In genomic region chr1:24931481-24932221, GRCh38 we compare ENCODE assay signal across 9 cellular contexts. TPM values are rescaled to one million over a fixed set of nuclear protein-coding genes. Genes with fewer than 3 reads are reported as not detected.
A peak's percentile ranks its signal among the peaks of the same experiment; 100 is the strongest.
DNase-seq lines count a peak whose midpoint lies in the region; TF ChIP-seq lines count a peak whose summit lies in the region.
"Had no signal": no experiment of that assay in that cellular context is flagged by ENCODE, and none has a peak within 500 bp of the region (broad histone marks: within the 10 kb centered on the region; RNA-seq: fewer than 3 reads in every experiment).

No MANE protein-coding gene starts in this region.

- TF ChIP-seq CTCF in breast epithelium (IDR thresholded peaks at IDR 0.05) (no peak), MCF 10A (IDR thresholded peaks at IDR 0.05; ENCODE audit: unreplicated experiment) (no peak), suprapubic skin (IDR thresholded peaks at IDR 0.05) (no peak)

- no peak overlapping the region for H3K4me3 Mint-ChIP-seq in MCF 10A (ENCODE audit: unreplicated experiment)
- peak overlapping the region; percentile 81 for H3K4me3 Mint-ChIP-seq in activated T-helper 1 cell treated with anti-CD3 and anti-CD28 coated beads, Interleukin-12 subunit alpha, Interleukin-12 subunit beta, Interleukin-2, Interleukin-4 antibody, amounts not matched to agents 30 ng/mL and 10 ng/mL and 1 ng/mL, durations not matched to agents 14 hours and 24 hours and 36 hours

- H3K36me3 ChIP-seq in breast epithelium (no peaks in the 10 kb centered on the region), suprapubic skin (no peaks in the 10 kb centered on the region)
- H3K36me3 ChIP-seq: BLaER1 treated with 17β-estradiol and CSF1 and Interleukin-3, amounts not matched to agents 10 nM and 100 nM had no signal

- BruUV-seq in MCF 10A (replicated peaks; lab: Mats Ljungman, UMichigan), result no TSS peak

- no peaks in the 10 kb centered on the region for H3K4me1 ChIP-seq in breast epithelium
- peaks cover 47% of the 10 kb centered on the region for H3K4me1 ChIP-seq in suprapubic skin

- H3K4me1 Mint-ChIP-seq in MCF 10A (ENCODE audit: insufficient read depth, unreplicated experiment), result no peaks in the 10 kb centered on the region
- H3K4me1 Mint-ChIP-seq in activated T-helper 1 cell treated with anti-CD3 and anti-CD28 coated beads, Interleukin-12 subunit alpha, Interleukin-12 subunit beta, Interleukin-2, Interleukin-4 antibody, amounts not matched to agents 30 ng/mL and 10 ng/mL and 1 ng/mL, durations not matched to agents 14 hours and 24 hours and 36 hours (ENCODE audit: low read depth), result peaks cover 67% of the 10 kb centered on the region

- peak overlapping the region in 2 of 3 donors; percentile 35 to 59 for H3K4me3 ChIP-seq in breast epithelium
- H3K4me3 ChIP-seq in suprapubic skin, result peak overlapping the region; percentile 24

- no peaks in the 10 kb centered on the region for H3K36me3 Mint-ChIP-seq in MCF 10A (ENCODE audit: insufficient read depth, unreplicated experiment)
- peaks cover 45% of the 10 kb centered on the region for H3K36me3 Mint-ChIP-seq in activated T-helper 1 cell treated with anti-CD3 and anti-CD28 coated beads, Interleukin-12 subunit alpha, Interleukin-12 subunit beta, Interleukin-2, Interleukin-4 antibody, amounts not matched to agents 30 ng/mL and 10 ng/mL and 1 ng/mL, durations not matched to agents 14 hours and 24 hours and 36 hours (ENCODE audit: low read depth)

- CTCF ChIA-PET in MCF 10A (lab: Yijun Ruan, JAX), result interaction anchor here (0.6 to 1.7 kb wide), 9 partner anchors 39 to 718 kb away, joined by 3 to 9 read pairs (median 4); no protein-coding TSS in a partner anchor

- no peak overlapping the region for H3K27ac ChIP-seq in breast epithelium
- no peak overlapping the region for H3K27ac ChIP-seq in suprapubic skin
- H3K27ac ChIP-seq: BLaER1 treated with 17β-estradiol and CSF1 and Interleukin-3, amounts not matched to agents 10 nM and 100 nM had no signal

- no peak overlapping the region for H3K27ac Mint-ChIP-seq in MCF 10A (ENCODE audit: low read depth, unreplicated experiment)
- peak overlapping the region; percentile 70 for H3K27ac Mint-ChIP-seq in activated T-helper 1 cell treated with anti-CD3 and anti-CD28 coated beads, Interleukin-12 subunit alpha, Interleukin-12 subunit beta, Interleukin-2, Interleukin-4 antibody, amounts not matched to agents 30 ng/mL and 10 ng/mL and 1 ng/mL, durations not matched to agents 14 hours and 24 hours and 36 hours

- H3K9me3 Mint-ChIP-seq in MCF 10A (ENCODE audit: unreplicated experiment), result no peaks in the 10 kb centered on the region
- H3K9me3 Mint-ChIP-seq in activated T-helper 1 cell treated with anti-CD3 and anti-CD28 coated beads, Interleukin-12 subunit alpha, Interleukin-12 subunit beta, Interleukin-2, Interleukin-4 antibody, amounts not matched to agents 30 ng/mL and 10 ng/mL and 1 ng/mL, durations not matched to agents 14 hours and 24 hours and 36 hours, result no peaks in the 10 kb centered on the region

- intact Hi-C loops in breast epithelium (cut with DNase I; ENCODE audit: low total_unique reads) (no loop called here), MCF 10A (cut with micrococcal nuclease) (loop anchor here (1.0 kb wide), 2 partner anchors 106 to 170 kb away; no protein-coding TSS in a partner anchor)
- intact Hi-C loops in activated T-helper 1 cell treated with anti-CD3 and anti-CD28 coated beads, Interleukin-12 subunit alpha, Interleukin-12 subunit beta, Interleukin-2, Interleukin-4 antibody, amounts not matched to agents 30 ng/mL and 10 ng/mL and 1 ng/mL, durations not matched to agents 14 hours and 24 hours and 36 hours (cut with micrococcal nuclease), result loop anchor here (1.0 to 2.0 kb wide), 3 partner anchors 59 to 170 kb away; no protein-coding TSS in a partner anchor

- peaks cover 16% of the 10 kb centered on the region for H3K27me3 Mint-ChIP-seq in MCF 10A (ENCODE audit: insufficient read depth, unreplicated experiment)
- H3K27me3 Mint-ChIP-seq in activated T-helper 1 cell treated with anti-CD3 and anti-CD28 coated beads, Interleukin-12 subunit alpha, Interleukin-12 subunit beta, Interleukin-2, Interleukin-4 antibody, amounts not matched to agents 30 ng/mL and 10 ng/mL and 1 ng/mL, durations not matched to agents 14 hours and 24 hours and 36 hours (ENCODE audit: insufficient read depth), result no peaks in the 10 kb centered on the region

- H3K9me3 ChIP-seq in breast epithelium (no peaks in the 10 kb centered on the region), suprapubic skin (no peaks in the 10 kb centered on the region)
- H3K9me3 ChIP-seq: BLaER1 treated with 17β-estradiol and CSF1 and Interleukin-3, amounts not matched to agents 10 nM and 100 nM had no signal

- POLR2A ChIA-PET in MCF 10A (lab: Yijun Ruan, JAX), result interaction anchor here (0.6 kb wide), 1 partner anchor 169 kb away, joined by 3 read pairs; no protein-coding TSS in a partner anchor

- TF ChIP-seq POLR2A in breast epithelium (IDR thresholded peaks at IDR 0.05) (no peak), suprapubic skin (IDR thresholded peaks at IDR 0.05) (no peak)

- H3K27me3 ChIP-seq in breast epithelium (peaks cover 6 to 70% of the 10 kb centered on the region in 2 donors), suprapubic skin (peaks cover 90% of the 10 kb centered on the region)

- TF ChIP-seq EP300 in suprapubic skin (IDR thresholded peaks at IDR 0.05), result no peak

- 56% methylated on average over 45 of the region's 63 CpGs for WGBS in suprapubic skin

- DNase-seq in breast epithelium (ENCODE audit: low spot score in 2 of 2) (no peak), MCF 10A (ENCODE audit: unreplicated experiment) (no peak), left kidney (ENCODE audit: low read depth, low spot score) (peak; percentile 52), suprapubic skin (ENCODE audit: low spot score in 2 of 2) (no peak), DMS79 (lab: John Stamatoyannopoulos, UW) (no peak)
- DNase-seq in activated T-helper 1 cell treated with anti-CD3 and anti-CD28 coated beads, Interleukin-12 subunit alpha, Interleukin-12 subunit beta, Interleukin-2, Interleukin-4 antibody, amounts not matched to agents 30 ng/mL and 10 ng/mL and 1 ng/mL, durations not matched to agents 14 hours and 24 hours and 36 hours (ENCODE audit: low spot score), result no peak
- DNase-seq in activated CD8-positive, alpha-beta memory T cell treated with anti-CD3 and anti-CD28 coated beads for 24 hours, result no peak
- no peak for DNase-seq in activated CD4-positive, alpha-beta T cell treated with anti-CD3 and anti-CD28 coated beads, Interleukin-2, amount 50 U/mL, for 4 hours

RNA-seq across cellular contexts. Expression of gene RUNX3, which starts 1.6 kb away (rescaled TPM):
- total RNA-seq in breast epithelium, result 1 to 10 TPM; 1.9 to 9.1 (median 5.6) TPM
- total RNA-seq in MCF 10A (2022), result not detected in 2 replicates
- total RNA-seq in activated T-helper 1 cell treated with anti-CD3 and anti-CD28 coated beads, Interleukin-12 subunit alpha, Interleukin-12 subunit beta, Interleukin-2, Interleukin-4 antibody, amounts not matched to agents 30 ng/mL and 10 ng/mL and 1 ng/mL, durations not matched to agents 14 hours and 24 hours and 36 hours, result 133 and 140 TPM in 2 replicates
- total RNA-seq in suprapubic skin, result 10 to 100 TPM in 3 of 4 donors, 1 to 10 TPM in 1; 7.9 to 18.7 (median 13.8) TPM
